1 cellular context compared by ENCODE assay signal in the genomic region with DNA sequence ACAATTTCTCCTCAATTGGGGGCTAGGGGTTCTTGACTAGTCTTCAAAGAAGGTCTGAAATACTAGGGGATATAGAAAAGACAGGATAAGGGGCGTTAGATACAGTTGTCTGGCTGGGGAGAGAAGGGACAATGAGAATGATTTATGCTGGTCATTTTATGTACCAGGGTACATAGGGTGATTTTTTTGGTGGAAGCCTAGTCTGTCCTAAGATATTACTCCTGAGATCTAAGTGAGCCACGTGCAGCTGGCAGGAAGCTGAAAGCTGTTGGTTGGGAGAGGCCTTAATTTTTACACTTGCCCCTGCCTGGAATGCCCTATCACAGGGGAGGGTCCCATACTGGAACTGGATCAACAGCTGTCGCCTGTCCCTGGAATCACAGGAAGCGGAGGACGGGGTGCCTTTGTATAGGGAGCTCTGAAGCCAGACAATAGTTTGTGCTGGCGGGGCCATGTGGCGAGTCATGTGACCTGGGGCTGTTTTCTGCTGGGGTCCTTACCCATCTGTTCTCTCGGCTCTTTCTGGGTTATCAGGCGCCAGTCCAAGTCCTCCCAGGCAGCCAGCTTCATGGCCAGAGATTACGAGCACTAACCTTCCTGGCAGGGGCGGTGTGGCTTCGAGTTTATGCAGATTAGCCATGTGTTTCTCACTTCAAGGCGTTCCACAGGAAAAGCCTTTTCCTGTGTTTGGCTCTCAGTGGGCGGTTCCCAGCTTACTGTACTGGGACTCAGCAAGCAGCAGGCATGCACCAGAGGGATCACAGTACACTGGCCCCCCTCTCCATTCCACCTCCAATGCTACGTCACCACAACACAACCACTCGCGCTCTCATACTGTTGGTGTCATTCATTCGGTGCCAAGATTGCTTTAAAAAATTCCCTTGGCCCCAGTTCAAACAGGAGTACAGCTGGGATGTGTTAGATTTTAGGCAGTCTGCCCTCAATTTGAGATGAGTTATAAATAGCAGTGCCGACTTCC.
TF ChIP-seq lines count a peak whose summit lies in the region.

No MANE protein-coding gene starts in this region.

TF ChIP-seq in K562, 482 proteins besides CTCF, POLR2A, EP300 and RAD21 (continued from another document and continues in another):
- TF ChIP-seq, protein P1, sequence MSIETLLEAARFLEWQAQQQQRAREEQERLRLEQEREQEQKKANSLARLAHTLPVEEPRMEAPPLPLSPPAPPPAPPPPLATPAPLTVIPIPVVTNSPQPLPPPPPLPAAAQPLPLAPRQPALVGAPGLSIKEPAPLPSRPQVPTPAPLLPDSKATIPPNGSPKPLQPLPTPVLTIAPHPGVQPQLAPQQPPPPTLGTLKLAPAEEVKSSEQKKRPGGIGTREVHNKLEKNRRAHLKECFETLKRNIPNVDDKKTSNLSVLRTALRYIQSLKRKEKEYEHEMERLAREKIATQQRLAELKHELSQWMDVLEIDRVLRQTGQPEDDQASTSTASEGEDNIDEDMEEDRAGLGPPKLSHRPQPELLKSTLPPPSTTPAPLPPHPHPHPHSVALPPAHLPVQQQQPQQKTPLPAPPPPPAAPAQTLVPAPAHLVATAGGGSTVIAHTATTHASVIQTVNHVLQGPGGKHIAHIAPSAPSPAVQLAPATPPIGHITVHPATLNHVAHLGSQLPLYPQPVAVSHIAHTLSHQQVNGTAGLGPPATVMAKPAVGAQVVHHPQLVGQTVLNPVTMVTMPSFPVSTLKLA (conservative IDR thresholded peaks at IDR 0.05) = peak; percentile 95 to 98
- TF ChIP-seq IRF2 (CRISPR knock-in tag; IDR thresholded peaks at IDR 0.05) (no peak), CHD4 (IDR thresholded peaks at IDR 0.05; ENCODE audit: insufficient read depth, insufficient replicate concordance, low read depth, low read length, poor library complexity, severe bottlenecking) (no peak), SAFB (IDR thresholded peaks at IDR 0.05; ENCODE audit: borderline replicate concordance, low read depth, low read length) (no peak), PKNOX1 (IDR thresholded peaks at IDR 0.05) (peak; percentile 47), ZNF668 (CRISPR knock-in tag; IDR thresholded peaks at IDR 0.05) (peak; percentile 71), POLR3G (IDR thresholded peaks at IDR 0.05; ENCODE audit: extremely low read depth, insufficient read length, insufficient replicate concordance) (no peak), ZBED1 (IDR thresholded peaks at IDR 0.05) (no peak), GABPB1 (CRISPR knock-in tag; IDR thresholded peaks at IDR 0.05) (peak; percentile 52; the same call in 1 of the 2 replicates), HOXB6 (CRISPR knock-in tag; IDR thresholded peaks at IDR 0.05; ENCODE audit: borderline replicate concordance) (no peak), BRD9 (IDR thresholded peaks at IDR 0.05; ENCODE audit: low read depth, partially characterized antibody) (peak; percentile 23), RREB1 (CRISPR knock-in tag; IDR thresholded peaks at IDR 0.05) (no peak), NCOA6 (IDR thresholded peaks at IDR 0.05) (no peak), NFE2 (IDR thresholded peaks at IDR 0.05; ENCODE audit: low read depth) (no peak), SNRNP70 (optimal IDR thresholded peaks at IDR 0.05; ENCODE audit: low read depth, low read length) (no peak), KDM1A (IDR thresholded peaks at IDR 0.05) (no peak), TFE3 (CRISPR knock-in tag; IDR thresholded peaks at IDR 0.05) (peak; percentile 98), TEAD1 (CRISPR knock-in tag; IDR thresholded peaks at IDR 0.05) (peak in 1 of 2 experiments; percentile 73; a peak in 2 of 4 replicates), TCF7L2 (IDR thresholded peaks at IDR 0.05; ENCODE audit: low read depth, low read length) (no peak), EP400 (IDR thresholded peaks at IDR 0.05) (peak; percentile 87), USF2 (CRISPR knock-in tag; IDR thresholded peaks at IDR 0.05) (peak; percentile 90), STAT5A (IDR thresholded peaks at IDR 0.05; ENCODE audit: borderline replicate concordance, low read length) (peak; percentile 71; the same call in 1 of the 2 replicates), ZNF395 (CRISPR knock-in tag; IDR thresholded peaks at IDR 0.05) (peak; percentile 75; the same call in 1 of the 2 replicates), NR4A1 (CRISPR knock-in tag; IDR thresholded peaks at IDR 0.05) (no peak), NR4A1 (tag; IDR thresholded peaks at IDR 0.05) (0 out of 2 replicates have a peak, but pooled peaks have one; percentile 47), SAFB2 (IDR thresholded peaks at IDR 0.05; ENCODE audit: borderline replicate concordance, low read depth, low read length, severe bottlenecking) (no peak), CREBBP (IDR thresholded peaks at IDR 0.05; ENCODE audit: low read depth, low read length) (no peak), ZKSCAN3 (CRISPR knock-in tag; IDR thresholded peaks at IDR 0.05) (no peak)
- TF ChIP-seq, protein P2, sequence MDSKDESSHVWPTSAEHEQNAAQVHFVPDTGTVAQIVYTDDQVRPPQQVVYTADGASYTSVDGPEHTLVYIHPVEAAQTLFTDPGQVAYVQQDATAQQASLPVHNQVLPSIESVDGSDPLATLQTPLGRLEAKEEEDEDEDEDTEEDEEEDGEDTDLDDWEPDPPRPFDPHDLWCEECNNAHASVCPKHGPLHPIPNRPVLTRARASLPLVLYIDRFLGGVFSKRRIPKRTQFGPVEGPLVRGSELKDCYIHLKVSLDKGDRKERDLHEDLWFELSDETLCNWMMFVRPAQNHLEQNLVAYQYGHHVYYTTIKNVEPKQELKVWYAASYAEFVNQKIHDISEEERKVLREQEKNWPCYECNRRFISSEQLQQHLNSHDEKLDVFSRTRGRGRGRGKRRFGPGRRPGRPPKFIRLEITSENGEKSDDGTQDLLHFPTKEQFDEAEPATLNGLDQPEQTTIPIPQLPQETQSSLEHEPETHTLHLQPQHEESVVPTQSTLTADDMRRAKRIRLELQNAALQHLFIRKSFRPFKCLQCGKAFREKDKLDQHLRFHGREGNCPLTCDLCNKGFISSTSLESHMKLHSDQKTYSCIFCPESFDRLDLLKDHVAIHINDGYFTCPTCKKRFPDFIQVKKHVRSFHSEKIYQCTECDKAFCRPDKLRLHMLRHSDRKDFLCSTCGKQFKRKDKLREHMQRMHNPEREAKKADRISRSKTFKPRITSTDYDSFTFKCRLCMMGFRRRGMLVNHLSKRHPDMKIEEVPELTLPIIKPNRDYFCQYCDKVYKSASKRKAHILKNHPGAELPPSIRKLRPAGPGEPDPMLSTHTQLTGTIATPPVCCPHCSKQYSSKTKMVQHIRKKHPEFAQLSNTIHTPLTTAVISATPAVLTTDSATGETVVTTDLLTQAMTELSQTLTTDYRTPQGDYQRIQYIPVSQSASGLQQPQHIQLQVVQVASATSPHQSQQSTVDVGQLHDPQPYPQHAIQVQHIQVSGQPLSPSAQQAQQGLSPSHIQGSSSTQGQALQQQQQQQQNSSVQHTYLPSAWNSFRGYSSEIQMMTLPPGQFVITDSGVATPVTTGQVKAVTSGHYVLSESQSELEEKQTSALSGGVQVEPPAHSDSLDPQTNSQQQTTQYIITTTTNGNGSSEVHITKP (IDR thresholded peaks at IDR 0.05; ENCODE audit: partially characterized antibody) = no peak
- TF ChIP-seq, protein P3, sequence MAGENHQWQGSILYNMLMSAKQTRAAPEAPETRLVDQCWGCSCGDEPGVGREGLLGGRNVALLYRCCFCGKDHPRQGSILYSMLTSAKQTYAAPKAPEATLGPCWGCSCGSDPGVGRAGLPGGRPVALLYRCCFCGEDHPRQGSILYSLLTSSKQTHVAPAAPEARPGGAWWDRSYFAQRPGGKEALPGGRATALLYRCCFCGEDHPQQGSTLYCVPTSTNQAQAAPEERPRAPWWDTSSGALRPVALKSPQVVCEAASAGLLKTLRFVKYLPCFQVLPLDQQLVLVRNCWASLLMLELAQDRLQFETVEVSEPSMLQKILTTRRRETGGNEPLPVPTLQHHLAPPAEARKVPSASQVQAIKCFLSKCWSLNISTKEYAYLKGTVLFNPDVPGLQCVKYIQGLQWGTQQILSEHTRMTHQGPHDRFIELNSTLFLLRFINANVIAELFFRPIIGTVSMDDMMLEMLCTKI (IDR thresholded peaks at IDR 0.05; ENCODE audit: partially characterized antibody) = no peak
